In genomic region chr4:143514432-143514831, GRCh38 we compare ENCODE assay signal across 8 cellular contexts. TPM values are rescaled to one million over a fixed set of nuclear protein-coding genes. Genes with fewer than 3 reads are reported as not detected.
DNase-seq lines count a peak whose midpoint lies in the region; ATAC-seq and TF ChIP-seq lines count a peak whose summit lies in the region.

No MANE protein-coding gene starts in this region.

- H2AFZ ChIP-seq in mammary epithelial cell (ENCODE audit: low read depth, low read length), result peak overlapping the region; percentile 99

- H3K4me1 ChIP-seq in mammary epithelial cell (ENCODE audit: insufficient read depth, low read length), result peaks cover 6% of the 10 kb centered on the region
- H3K4me1 ChIP-seq in gastrocnemius medialis, result peaks cover 46 to 49% of the 10 kb centered on the region in 2 donors

- peak overlapping the region; percentile 93 for H3K4me2 ChIP-seq in mammary epithelial cell (ENCODE audit: insufficient read depth, low read depth, low read length)

- intact Hi-C loops in Calu3 (cut with micrococcal nuclease; ENCODE audit: unreplicated experiment) (no loop called here), mammary epithelial cell (cut with micrococcal nuclease) (no loop called here), gastrocnemius medialis (cut with DNase I; ENCODE audit: low total_unique reads) (loop anchor here (5.0 to 10.0 kb wide), 2 partner anchors 112 to 1580 kb away; partner anchors contain the start of genes ABCE1 and ANAPC10)

- H4K20me1 ChIP-seq in mammary epithelial cell (ENCODE audit: insufficient read depth, low read length), result no peaks in the 10 kb centered on the region

- peak overlapping the region; percentile 98 for H3K9ac ChIP-seq in mammary epithelial cell (ENCODE audit: insufficient read depth, low read length)

- peak; percentile 6 for DNase-seq in Calu3
- DNase-seq in HT1080 (ENCODE audit: low read depth), result peak; percentile 39
- peak; percentile 48 for DNase-seq in mammary epithelial cell
- peak; percentile 45 for DNase-seq in iPS-NIHi7 (ENCODE audit: extremely low spot score)
- peak in 1 of 2 donors; percentile 35 for DNase-seq in gastrocnemius medialis
- DNase-seq in NOMO-1 treated with DMSO at 0.1 percent for 48 hours (lab: John Stamatoyannopoulos, UW; ENCODE audit: unreplicated experiment), result no peak

- 0% methylated on average over 4 of the region's 18 CpGs for WGBS in mammary epithelial cell (ENCODE audit: low coverage, missing lambda C conversion rate)

- peak overlapping the region; percentile 95 for H3K4me3 Mint-ChIP-seq in Calu3 (ENCODE audit: low read depth, unreplicated experiment)

- peaks cover 16% of the 10 kb centered on the region for H3K36me3 ChIP-seq in mammary epithelial cell (ENCODE audit: insufficient read depth, low read length)
- H3K36me3 ChIP-seq in gastrocnemius medialis, result peaks cover 0 to 10% of the 10 kb centered on the region in 2 donors

- peaks cover 6% of the 10 kb centered on the region for H3K4me1 Mint-ChIP-seq in Calu3 (ENCODE audit: low read depth, unreplicated experiment)

- H3K4me3 ChIP-seq in mammary epithelial cell (replicated peaks in 1 of 3; ENCODE audit: insufficient read depth in 1 of 3, low read depth in 2 of 3, low read length in 3 of 3) (peak overlapping the region; percentile 90 to 97 (median 93)), gastrocnemius medialis (peak overlapping the region; percentile 77 to 92 (median 86))

- H3K27ac Mint-ChIP-seq in Calu3 (ENCODE audit: unreplicated experiment), result peak overlapping the region; percentile 94

- CTCF ChIA-PET in Calu3 (lab: Charles Lee), result interaction anchor here (0.6 kb wide), 1 partner anchor 28 kb away, joined by 4 read pairs; no protein-coding TSS in a partner anchor
- CTCF ChIA-PET in mammary epithelial cell (lab: Charles Lee; ENCODE audit: low non-redundant PET), result no interaction called here

- H3K27me3 Mint-ChIP-seq in Calu3 (ENCODE audit: unreplicated experiment), result no peaks in the 10 kb centered on the region

- dilution Hi-C loops in mammary epithelial cell (cut with HindIII; ENCODE audit: low sequenced_read_pairs), result no loop called here

- H3K9me3 ChIP-seq in mammary epithelial cell (replicated peaks; ENCODE audit: insufficient read depth, low read length) (no peaks in the 10 kb centered on the region), gastrocnemius medialis (no peaks in the 10 kb centered on the region)

- ATAC-seq in SK-N-SH treated with all-trans-retinoic acid at 6 μM for 48 hours, result peak; percentile 63
- peak in 1 of 2 donors; percentile 13 for ATAC-seq in gastrocnemius medialis
- ATAC-seq in GM21529 (IDR thresholded peaks at IDR 0.05; ENCODE audit: unreplicated experiment), result no peak

- no peaks in the 10 kb centered on the region for H3K9me3 Mint-ChIP-seq in Calu3 (ENCODE audit: low read depth, unreplicated experiment)

- peaks cover 27% of the 10 kb centered on the region for H3K36me3 Mint-ChIP-seq in Calu3 (ENCODE audit: insufficient read depth, unreplicated experiment)

- TSS peak; percentile 21 for BruUV-seq in Calu3 (replicated peaks; lab: Mats Ljungman, UMichigan)
- no TSS peak for BruUV-seq in mammary epithelial cell (replicated peaks; lab: Mats Ljungman, UMichigan)

- H3K79me2 ChIP-seq in mammary epithelial cell (ENCODE audit: insufficient read depth, low read length), result peaks cover 59% of the 10 kb centered on the region

- peak overlapping the region; percentile 92 for H3K27ac ChIP-seq in mammary epithelial cell (ENCODE audit: insufficient read depth, low read depth, low read length)
- peak overlapping the region; percentile 91 to 96 (median 94) for H3K27ac ChIP-seq in gastrocnemius medialis

- no peaks in the 10 kb centered on the region for H3K27me3 ChIP-seq in mammary epithelial cell (ENCODE audit: insufficient read depth, low read length)
- H3K27me3 ChIP-seq in gastrocnemius medialis, result no peaks in the 10 kb centered on the region

- TF ChIP-seq POLR2A in gastrocnemius medialis (IDR thresholded peaks at IDR 0.05), result no peak

- TF ChIP-seq CTCF in Calu3 (IDR thresholded peaks at IDR 0.05; ENCODE audit: unreplicated experiment) (no peak), mammary epithelial cell (conservative IDR thresholded peaks at IDR 0.05 in 1 of 2, IDR thresholded peaks at IDR 0.05 in 1 of 2; ENCODE audit: extremely low read depth in 1 of 2, insufficient read depth in 1 of 2, low read depth in 1 of 2, low read length in 2 of 2) (no peak), gastrocnemius medialis (IDR thresholded peaks at IDR 0.05 in 4 of 5, conservative IDR thresholded peaks at IDR 0.05 in 1 of 5) (no peak)

- in situ Hi-C loops in mammary epithelial cell (cut with MboI; ENCODE audit: low sequenced_read_pairs in 2 of 2), result no loop called here
- in situ Hi-C loops in gastrocnemius medialis (cut with MboI; ENCODE audit: low sequenced_read_pairs in 4 of 4), result loop anchor here in 1 of 4 donors (10.0 kb wide), 1 partner anchor 140 kb away; no protein-coding TSS in a partner anchor

TF ChIP-seq in SK-N-SH treated with all-trans-retinoic acid at 6 μM for 48 hours, 23 proteins besides CTCF, POLR2A, EP300 and RAD21:
- TF ChIP-seq ESRRG (CRISPR knock-in tag; IDR thresholded peaks at IDR 0.05), result no peak
- no peak for TF ChIP-seq RARB (CRISPR knock-in tag; IDR thresholded peaks at IDR 0.05)
- no peak for TF ChIP-seq SNAI2 (CRISPR knock-in tag; IDR thresholded peaks at IDR 0.05)
- no peak for TF ChIP-seq OSR1 (CRISPR knock-in tag; IDR thresholded peaks at IDR 0.05)
- no peak for TF ChIP-seq ZFP30 (CRISPR knock-in tag; IDR thresholded peaks at IDR 0.05)
- no peak for TF ChIP-seq ARNTL (CRISPR knock-in tag; IDR thresholded peaks at IDR 0.05; ENCODE audit: borderline replicate concordance, low read depth)
- no peak for TF ChIP-seq ZNF565 (CRISPR knock-in tag; conservative IDR thresholded peaks at IDR 0.05; ENCODE audit: low read depth)
- TF ChIP-seq TCF4 (CRISPR knock-in tag; IDR thresholded peaks at IDR 0.05; ENCODE audit: borderline replicate concordance), result no peak

RNA-seq across cellular contexts. Expression of gene SMARCA5, which starts 0.9 kb away (rescaled TPM):
- total RNA-seq in Calu3 (2022) (37.4 and 47.8 TPM in 2 replicates), mammary epithelial cell (10 to 100 TPM; 32.2 to 36.4 TPM), gastrocnemius medialis (10 to 100 TPM; 19.7 to 27.8 (median 26.7) TPM)
- total RNA-seq in HT1080 (2014; rRNA removed; shearing (Covaris generic)), result 29.5 and 33.1 TPM in 2 replicates
- 23.7 and 29.2 TPM in 2 replicates for polyA plus RNA-seq in HT1080 (2015; cell fraction: cytosol; rRNA removed)
- 56.0 and 67.5 TPM in 2 replicates for polyA plus RNA-seq in HT1080 (2015; cell fraction: nucleus; rRNA removed)
- 11.8 TPM for polyA plus RNA-seq in mammary epithelial cell
- 26.7 TPM for polyA minus RNA-seq in mammary epithelial cell
